In genomic region chr16:72932050-72932449, GRCh38 we compare ENCODE assay signal across 11 cellular contexts.
DNase-seq lines count a peak whose midpoint lies in the region; ATAC-seq and TF ChIP-seq lines count a peak whose summit lies in the region.
"Had no signal": no experiment of that assay in that cellular context is flagged by ENCODE, and none has a peak within 500 bp of the region (broad histone marks: within the 10 kb centered on the region; RNA-seq: fewer than 3 reads in every experiment).

No MANE protein-coding gene starts in this region.

- ATAC-seq in GM19351 (IDR thresholded peaks at IDR 0.05; ENCODE audit: unreplicated experiment) = peak; percentile 75
- ATAC-seq in T-helper 17 cell = peak; percentile 75
- no peak for ATAC-seq in HG03354 (IDR thresholded peaks at IDR 0.05; ENCODE audit: poor library complexity, severe bottlenecking, unreplicated experiment)

- intact Hi-C loops in left ventricle myocardium inferior (cut with micrococcal nuclease) = loop anchor here (10.0 kb wide), 1 partner anchor 87 kb away; no protein-coding TSS in a partner anchor

- no peaks in the 10 kb centered on the region for H3K9me3 ChIP-seq in T-helper 17 cell (ENCODE audit: control insufficient read depth, low read length, poor library complexity, severe bottlenecking)
- no peaks in the 10 kb centered on the region for H3K9me3 ChIP-seq in left ventricle myocardium inferior (replicated peaks)
- no peaks in the 10 kb centered on the region for H3K9me3 ChIP-seq in skeletal muscle tissue (ENCODE audit: control insufficient read depth in 3 of 3, low read length in 3 of 3)

- H3K27ac ChIP-seq in left ventricle myocardium inferior (replicated peaks) (peak overlapping the region; percentile 70), skeletal muscle tissue (ENCODE audit: low read depth, low read length) (peak overlapping the region; percentile 3)

- H3K27me3 Mint-ChIP-seq in T-helper 17 cell = peaks cover 13% of the 10 kb centered on the region

- H3K4me1 ChIP-seq in left ventricle myocardium inferior = peaks cover 54% of the 10 kb centered on the region
- H3K4me1 ChIP-seq in skeletal muscle tissue (ENCODE audit: control insufficient read depth in 3 of 3, insufficient read depth in 3 of 3, low read length in 3 of 3) = peaks cover 33 to 52% (median 47%) of the 10 kb centered on the region in 3 donors

- H3K4me3 Mint-ChIP-seq in T-helper 17 cell = no peak overlapping the region

- H3K4me3 ChIP-seq in left ventricle myocardium inferior = no peak overlapping the region
- no peak overlapping the region for H3K4me3 ChIP-seq in skeletal muscle tissue (ENCODE audit: low read length in 3 of 3)

- peaks cover 10% of the 10 kb centered on the region for H3K4me1 Mint-ChIP-seq in T-helper 17 cell

- no peak for DNase-seq in T-helper 17 cell
- DNase-seq in left ventricle myocardium inferior = no peak
- no peak for DNase-seq in cortex of kidney (lab: John Stamatoyannopoulos, UW)
- no peak for DNase-seq in activated gamma-delta T cell treated with Interleukin-2 at 50 U/mL for 16 hours
- no peak for DNase-seq in NCI-H1436 treated with DMSO at 0.1 percent for 48 hours (lab: John Stamatoyannopoulos, UW)
- DNase-seq: activated CD4-positive, CD25-positive, alpha-beta regulatory T cell treated with anti-CD3 and anti-CD28 coated beads, Interleukin-2, amount 50 U/mL, for 72 hours; cerebellar nuclear complex; NCI-H774 had no signal

- H3K36me3 ChIP-seq in left ventricle myocardium inferior (no peaks in the 10 kb centered on the region), skeletal muscle tissue (ENCODE audit: control insufficient read depth in 3 of 3, insufficient read depth in 3 of 3, low read length in 3 of 3) (no peaks in the 10 kb centered on the region)

- H3K9ac ChIP-seq in skeletal muscle tissue (ENCODE audit: low read depth in 1 of 3, low read length in 3 of 3) = no peak overlapping the region

- H3K27me3 ChIP-seq in left ventricle myocardium inferior (ENCODE audit: low read depth) (no peaks in the 10 kb centered on the region), skeletal muscle tissue (ENCODE audit: control insufficient read depth in 3 of 3, insufficient read depth in 3 of 3, low read length in 3 of 3) (no peaks in the 10 kb centered on the region)

- H3K36me3 Mint-ChIP-seq in T-helper 17 cell (ENCODE audit: low read depth) = no peaks in the 10 kb centered on the region

- peak overlapping the region; percentile 75 for H3K27ac Mint-ChIP-seq in T-helper 17 cell

- TF ChIP-seq CTCF in left ventricle myocardium inferior (IDR thresholded peaks at IDR 0.05; ENCODE audit: borderline replicate concordance) = no peak
